ENCODE assay signal across 19 cellular contexts in genomic region chr2:3463156-3463835, GRCh38. TPM values are rescaled to one million over a fixed set of nuclear protein-coding genes. Genes with fewer than 3 reads are reported as not detected.
DNase-seq lines count a peak whose midpoint lies in the region; ATAC-seq and TF ChIP-seq lines count a peak whose summit lies in the region.
"Had no signal": no experiment of that assay in that cellular context is flagged by ENCODE, and none has a peak within 500 bp of the region (broad histone marks: within the 10 kb centered on the region; RNA-seq: fewer than 3 reads in every experiment).

No MANE protein-coding gene starts in this region.

- peak overlapping the region; percentile 90 for H3K27ac ChIP-seq in Karpas-422 (ENCODE audit: low read length)
- H3K27ac ChIP-seq: C4-2B, HL-60 had no signal

- peaks cover 6% of the 10 kb centered on the region for H3K36me3 ChIP-seq in Karpas-422 (ENCODE audit: insufficient read depth, low read length)

- H3K9me3 Mint-ChIP-seq in activated T-cell treated with anti-CD3 and anti-CD28 coated beads, Interleukin-2, amount 50 U/mL, for 24 hours = no peaks in the 10 kb centered on the region
- H3K9me3 Mint-ChIP-seq in activated T-cell treated with anti-CD3 and anti-CD28 coated beads, Interleukin-2, amount 50 U/mL, for 4 hours = no peaks in the 10 kb centered on the region
- H3K9me3 Mint-ChIP-seq in brain (peaks cover 0 to 3% (median 0%) of the 10 kb centered on the region in 5 experiments), nephron (no peaks in the 10 kb centered on the region)
- H3K9me3 Mint-ChIP-seq: H9 had no signal

- H3K27me3 Mint-ChIP-seq in activated T-cell treated with anti-CD3 and anti-CD28 coated beads, Interleukin-2, amount 50 U/mL, for 24 hours = no peaks in the 10 kb centered on the region
- no peaks in the 10 kb centered on the region for H3K27me3 Mint-ChIP-seq in activated T-cell treated with anti-CD3 and anti-CD28 coated beads, Interleukin-2, amount 50 U/mL, for 4 hours (ENCODE audit: low read depth)
- H3K27me3 Mint-ChIP-seq in brain = peaks cover 4% of the 10 kb centered on the region
- no peaks in the 10 kb centered on the region for H3K27me3 Mint-ChIP-seq in nephron (ENCODE audit: low read depth)

- TF ChIP-seq CTCF in brain (conservative IDR thresholded peaks at IDR 0.05) (no peak), nephron (IDR thresholded peaks at IDR 0.05; ENCODE audit: unreplicated experiment in 3 of 3) (no peak)

- no peak for ATAC-seq in activated T-cell treated with anti-CD3 and anti-CD28 coated beads, Interleukin-2, amount 50 U/mL, for 4 hours
- no peak for ATAC-seq in GM21576 (IDR thresholded peaks at IDR 0.05; ENCODE audit: unreplicated experiment)

- peak; percentile 19 for DNase-seq in activated T-cell treated with anti-CD3 and anti-CD28 coated beads, Interleukin-2, amount 50 U/mL, for 24 hours
- no peak for DNase-seq in activated T-cell treated with anti-CD3 and anti-CD28 coated beads, Interleukin-2, amount 50 U/mL, for 4 hours
- DNase-seq in Karpas-422 = no peak
- DNase-seq in central memory CD4-positive, alpha-beta T cell = no peak
- no peak for DNase-seq in stimulated activated CD4-positive, alpha-beta T cell treated with anti-CD3 and anti-CD28 coated beads, Interleukin-2, amount 100 ng/mL, for 24 hours
- DNase-seq: 8988T, COR-L47, DMS153, EL, H9, KBM-7, NCI-H1092, NCI-H774 had no signal

- no peak overlapping the region for H3K27ac Mint-ChIP-seq in activated T-cell treated with anti-CD3 and anti-CD28 coated beads, Interleukin-2, amount 50 U/mL, for 24 hours
- H3K27ac Mint-ChIP-seq in brain = peak overlapping the region in 4 of 5 experiments; percentile 3 to 88 (median 44)
- H3K27ac Mint-ChIP-seq in nephron = peak overlapping the region; percentile 58 to 80 (median 63)

- no peak overlapping the region for H3K4me3 Mint-ChIP-seq in activated T-cell treated with anti-CD3 and anti-CD28 coated beads, Interleukin-2, amount 50 U/mL, for 24 hours
- no peak overlapping the region for H3K4me3 Mint-ChIP-seq in activated T-cell treated with anti-CD3 and anti-CD28 coated beads, Interleukin-2, amount 50 U/mL, for 4 hours
- H3K4me3 Mint-ChIP-seq in brain (no peak overlapping the region), nephron (no peak overlapping the region)
- H3K4me3 Mint-ChIP-seq: H9 had no signal

- H3K9me3 ChIP-seq in Karpas-422 (ENCODE audit: low read length) = no peaks in the 10 kb centered on the region
- H3K9me3 ChIP-seq: Peyer's patch had no signal

- H3K4me3 ChIP-seq in Karpas-422 (ENCODE audit: low read length) = no peak overlapping the region
- H3K4me3 ChIP-seq: Peyer's patch had no signal

- H3K36me3 Mint-ChIP-seq in activated T-cell treated with anti-CD3 and anti-CD28 coated beads, Interleukin-2, amount 50 U/mL, for 24 hours (ENCODE audit: low read depth) = peaks cover 88% of the 10 kb centered on the region
- peaks cover 20% of the 10 kb centered on the region for H3K36me3 Mint-ChIP-seq in activated T-cell treated with anti-CD3 and anti-CD28 coated beads, Interleukin-2, amount 50 U/mL, for 4 hours (ENCODE audit: insufficient read depth)
- H3K36me3 Mint-ChIP-seq in brain (peaks cover 15% of the 10 kb centered on the region), nephron (ENCODE audit: low read depth) (peaks cover 19% of the 10 kb centered on the region)

- H3K9me2 ChIP-seq in Karpas-422 (replicated peaks; ENCODE audit: insufficient read depth, low read length) = no peaks in the 10 kb centered on the region

- peak overlapping the region; percentile 65 for H3K4me2 ChIP-seq in Karpas-422 (ENCODE audit: low read depth, low read length, poor library complexity, severe bottlenecking)

- H3K9ac ChIP-seq in Karpas-422 (ENCODE audit: low read length) = peak overlapping the region; percentile 41

- no peaks in the 10 kb centered on the region for H3K27me3 ChIP-seq in Karpas-422 (ENCODE audit: low read length)
- H3K27me3 ChIP-seq: Peyer's patch had no signal

- peaks cover 33% of the 10 kb centered on the region for H3K4me1 ChIP-seq in Karpas-422 (ENCODE audit: low read length)
- H3K4me1 ChIP-seq: Peyer's patch had no signal

- peaks cover 12% of the 10 kb centered on the region for H3K4me1 Mint-ChIP-seq in activated T-cell treated with anti-CD3 and anti-CD28 coated beads, Interleukin-2, amount 50 U/mL, for 24 hours (ENCODE audit: low read depth)
- H3K4me1 Mint-ChIP-seq in activated T-cell treated with anti-CD3 and anti-CD28 coated beads, Interleukin-2, amount 50 U/mL, for 4 hours (ENCODE audit: low read depth) = peaks cover 5% of the 10 kb centered on the region
- peaks cover 42% of the 10 kb centered on the region for H3K4me1 Mint-ChIP-seq in brain
- H3K4me1 Mint-ChIP-seq in nephron = peaks cover 36% of the 10 kb centered on the region

- H2AFZ ChIP-seq in Karpas-422 (ENCODE audit: low read length) = no peak overlapping the region

- no peaks in the 10 kb centered on the region for H3K79me2 ChIP-seq in Karpas-422 (ENCODE audit: low read length)

- H4K20me1 ChIP-seq in Karpas-422 (ENCODE audit: insufficient read depth, low read depth, low read length) = no peaks in the 10 kb centered on the region

RNA-seq across cellular contexts. Expression of gene ADI1, which starts 56.0 kb away (rescaled TPM):
- 10 to 100 TPM; 25.6 to 28.4 (median 25.7) TPM for total RNA-seq in activated T-cell treated with anti-CD3 and anti-CD28 coated beads, Interleukin-2, amount 50 U/mL, for 4 hours
- total RNA-seq in Karpas-422 (2014; rRNA removed; shearing (Covaris generic); ENCODE audit: low replicate concordance) = 68.6 and 74.0 TPM in 2 replicates
- 50.4 TPM for polyA plus RNA-seq in brain (ENCODE audit: insufficient read depth, low read depth, low replicate concordance)
